ENCODE assay signal across 8 cellular contexts in the genomic region with DNA sequence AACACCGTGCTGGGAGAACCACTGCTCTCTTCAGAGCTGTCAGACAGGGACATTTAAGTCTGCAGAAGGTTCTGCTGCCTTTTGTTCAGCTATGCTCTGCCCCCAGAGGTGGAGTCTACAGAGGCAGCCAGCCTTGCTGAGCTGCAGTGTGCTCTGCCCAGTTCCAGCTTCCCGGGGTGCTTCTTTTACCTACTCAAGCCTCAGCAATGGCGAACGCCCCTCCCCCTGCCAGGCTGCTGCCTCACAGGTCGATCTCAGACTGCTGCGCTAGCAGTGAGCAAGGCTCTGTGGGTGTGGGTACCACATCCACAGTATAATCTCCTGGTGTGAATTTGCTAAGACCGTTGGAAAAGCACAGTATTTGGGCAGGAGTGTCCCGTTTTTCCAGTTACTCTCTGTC.
A peak's percentile ranks its signal among the peaks of the same experiment; 100 is the strongest.
DNase-seq lines count a peak whose midpoint lies in the region; ATAC-seq and TF ChIP-seq lines count a peak whose summit lies in the region.
"Not testable (repeated sequence)": the region's sequence is repeated elsewhere in the genome, so short reads cannot be mapped to it uniquely, and the experiment has no call there.

No MANE protein-coding gene starts in this region.

- not testable (repeated sequence) for H3K79me2 ChIP-seq in PC-9 (ENCODE audit: low read depth); osteoblast (ENCODE audit: insufficient read depth, low read length)

- H3K27ac ChIP-seq in PC-9; ascending aorta; right lobe of liver; osteoblast (ENCODE audit: low read depth, low read length): not testable (repeated sequence)

- DNase-seq in ELF-1 (ENCODE audit: low read depth, low spot score): peak; percentile 36
- DNase-seq in NCI-H146 (lab: John Stamatoyannopoulos, UW): peak; percentile 5
- not testable (repeated sequence) for DNase-seq in PC-9; ascending aorta (ENCODE audit: low spot score in 2 of 2); osteoblast (ENCODE audit: insufficient read length, low spot score, missing footprints)
- DNase-seq in iPS DF 19.7 (ENCODE audit: low read depth, low spot score): peak; percentile 23
- DNase-seq in right lobe of liver: peak in 2 of 3 donors; percentile 46
- peak; percentile 38 for DNase-seq in ureter (ENCODE audit: low spot score)

- H3K4me3 ChIP-seq in PC-9: peak overlapping the region; percentile 15; the same call in 1 of the 2 replicates
- peak overlapping the region; percentile 42 to 47 for H3K4me3 ChIP-seq in ascending aorta
- not testable (repeated sequence) for H3K4me3 ChIP-seq in right lobe of liver
- peak overlapping the region; percentile 16 for H3K4me3 ChIP-seq in osteoblast (ENCODE audit: insufficient read depth, low read length)

- not testable (repeated sequence) for H3K27me3 ChIP-seq in PC-9 (ENCODE audit: insufficient read depth, low read depth); ascending aorta; right lobe of liver; osteoblast (ENCODE audit: insufficient read depth, low read length)

- H3K4me1 ChIP-seq in PC-9 (replicated peaks; ENCODE audit: insufficient read depth); ascending aorta; right lobe of liver; osteoblast (ENCODE audit: insufficient read depth, low read length): not testable (repeated sequence)

- POLR2A ChIA-PET in PC-9 (lab: Charles Lee; ENCODE audit: unreplicated experiment): not testable (repeated sequence)

- not testable (repeated sequence) for H3K9me3 ChIP-seq in PC-9 (ENCODE audit: insufficient read depth, low read depth); ascending aorta; right lobe of liver; osteoblast (ENCODE audit: low read depth, low read length)

- not testable (repeated sequence) for BruUV-seq in PC-9 (replicated peaks; lab: Mats Ljungman, UMichigan)

- not testable (repeated sequence) for TF ChIP-seq CTCF in PC-9 (conservative IDR thresholded peaks at IDR 0.05); ascending aorta (IDR thresholded peaks at IDR 0.05); right lobe of liver (IDR thresholded peaks at IDR 0.05); osteoblast (IDR thresholded peaks at IDR 0.05; ENCODE audit: extremely low read depth, low read depth, low read length)

- not testable (repeated sequence) for H2AFZ ChIP-seq in PC-9; osteoblast (ENCODE audit: low read length)

- not testable (repeated sequence) for H3K36me3 ChIP-seq in PC-9 (ENCODE audit: low read depth); ascending aorta; right lobe of liver; osteoblast (ENCODE audit: insufficient read depth, low read length)

- not testable (repeated sequence) for TF ChIP-seq POLR2A in right lobe of liver (IDR thresholded peaks at IDR 0.05)

- CTCF ChIA-PET in PC-9 (lab: Charles Lee): not testable (repeated sequence)

- intact Hi-C loops in PC-9 (cut with micrococcal nuclease; ENCODE audit: unreplicated experiment); ascending aorta (cut with DNase I); right lobe of liver (cut with DNase I): not testable (repeated sequence)

- not testable (repeated sequence) for H3F3A ChIP-seq in PC-9 (ENCODE audit: insufficient read depth, low read depth)

- not testable (repeated sequence) for H4K20me1 ChIP-seq in PC-9 (ENCODE audit: insufficient read depth); osteoblast (ENCODE audit: insufficient read depth, low read length)

- ATAC-seq in right lobe of liver: not testable (repeated sequence)

- peak overlapping the region; percentile 56 for H3K4me2 ChIP-seq in PC-9
- H3K4me2 ChIP-seq in osteoblast (ENCODE audit: insufficient read depth, low read length): not testable (repeated sequence)

- 58% methylated on average over 5 of the region's 8 CpGs for whole genome bisulfite sequencing in right lobe of liver (ENCODE audit: insufficient coverage, low coverage, low lambda C conversion rate, missing lambda C conversion rate)

- not testable (repeated sequence) for H3K9me2 ChIP-seq in PC-9 (ENCODE audit: insufficient read depth)
